ENCODE assay signal across 9 cellular contexts in the genomic region with DNA sequence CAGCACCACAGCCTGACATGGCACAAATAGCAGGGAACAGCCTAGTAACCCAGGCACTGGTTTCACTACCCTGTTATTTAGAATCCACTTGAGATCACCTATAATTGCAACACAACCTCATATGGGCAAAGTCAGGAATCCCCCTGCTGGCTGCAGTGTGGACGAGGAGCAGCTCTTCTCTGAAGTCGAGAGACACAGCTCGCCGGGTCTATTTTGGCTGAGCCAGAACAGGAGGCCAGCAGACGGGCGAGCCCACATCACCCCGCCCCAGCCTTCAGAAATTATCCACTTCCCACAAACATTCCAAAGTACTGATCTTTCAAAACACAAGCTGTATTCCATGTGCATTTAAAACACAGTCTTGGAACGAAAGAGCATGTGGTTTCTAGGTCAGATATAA.
DNase-seq lines count a peak whose midpoint lies in the region; ATAC-seq, FAIRE-seq and TF ChIP-seq lines count a peak whose summit lies in the region.
"Had no signal": no experiment of that assay in that cellular context is flagged by ENCODE, and none has a peak within 500 bp of the region (broad histone marks: within the 10 kb centered on the region; RNA-seq: fewer than 3 reads in every experiment).

No MANE protein-coding gene starts in this region.

- H3K36me3 Mint-ChIP-seq in CD4-positive, alpha-beta T cell (ENCODE audit: low read depth) = no peaks in the 10 kb centered on the region
- H3K36me3 Mint-ChIP-seq in activated CD8-positive, alpha-beta T cell treated with anti-CD3 and anti-CD28 coated beads, Interleukin-2, amount 10 ng/mL, durations not matched to agents 7 days and 5 days (ENCODE audit: low read depth) = no peaks in the 10 kb centered on the region

- H3K9me3 Mint-ChIP-seq in CD4-positive, alpha-beta T cell = no peaks in the 10 kb centered on the region
- no peaks in the 10 kb centered on the region for H3K9me3 Mint-ChIP-seq in activated CD8-positive, alpha-beta T cell treated with anti-CD3 and anti-CD28 coated beads, Interleukin-2, amount 10 ng/mL, durations not matched to agents 7 days and 5 days (ENCODE audit: insufficient read depth)
- H3K9me3 Mint-ChIP-seq: T-helper 1 cell treated with Interleukin-12 subunit alpha and Interleukin-12 subunit beta and Interleukin-4 antibody, amounts not matched to agents 30 μg/mL and 1 μg/mL, for 36 hours had no signal

- no peak overlapping the region for H3K27ac ChIP-seq in lower lobe of right lung
- no peak overlapping the region for H3K27ac ChIP-seq in CD4-positive, alpha-beta T cell (ENCODE audit: low read depth, low read length)

- DNase-seq in AG08395 (ENCODE audit: low spot score) (peak; percentile 92), M059J (ENCODE audit: low read depth) (peak; percentile 74), bronchial epithelial cell (ENCODE audit: low read depth) (peak; percentile 63), lower lobe of right lung (no peak), ureter (ENCODE audit: low spot score) (no peak)
- no peak for DNase-seq in CD4-positive, alpha-beta T cell
- no peak for DNase-seq in stimulated activated CD4-positive, alpha-beta T cell treated with anti-CD3 and anti-CD28 coated beads, Interleukin-4, amount 100 ng/mL, for 1 hour
- DNase-seq in activated CD8-positive, alpha-beta T cell treated with anti-CD3 and anti-CD28 coated beads, Interleukin-2, amount 10 ng/mL, durations not matched to agents 7 days and 5 days = no peak

- H3K27me3 ChIP-seq in bronchial epithelial cell (ENCODE audit: control insufficient read depth, insufficient read depth, low read length) (peaks cover 1% of the 10 kb centered on the region), lower lobe of right lung (ENCODE audit: low read depth) (peaks cover 16% of the 10 kb centered on the region)
- H3K27me3 ChIP-seq in CD4-positive, alpha-beta T cell (ENCODE audit: control insufficient read depth, insufficient read depth, low read length) = peaks cover 19% of the 10 kb centered on the region

- H3K4me1 Mint-ChIP-seq in CD4-positive, alpha-beta T cell (ENCODE audit: low read depth) = no peaks in the 10 kb centered on the region
- no peaks in the 10 kb centered on the region for H3K4me1 Mint-ChIP-seq in activated CD8-positive, alpha-beta T cell treated with anti-CD3 and anti-CD28 coated beads, Interleukin-2, amount 10 ng/mL, durations not matched to agents 7 days and 5 days (ENCODE audit: low read depth)

- H3K36me3 ChIP-seq in bronchial epithelial cell (ENCODE audit: control insufficient read depth, insufficient read depth, low read length) = no peaks in the 10 kb centered on the region
- H3K36me3 ChIP-seq in lower lobe of right lung = no peaks in the 10 kb centered on the region

- ATAC-seq in lower lobe of right lung = peak; percentile 49 to 62
- no peak for ATAC-seq in CD4-positive, alpha-beta T cell (ENCODE audit: poor library complexity)
- ATAC-seq in activated CD8-positive, alpha-beta T cell treated with anti-CD3 and anti-CD28 coated beads, Interleukin-2, amount 10 ng/mL, durations not matched to agents 7 days and 5 days = no peak

- H3K4me3 ChIP-seq in bronchial epithelial cell (ENCODE audit: low read depth, low read length) (no peak overlapping the region), lower lobe of right lung (no peak overlapping the region)

- CTCF ChIA-PET in CD4-positive, alpha-beta T cell (lab: Charles Lee) = no interaction called here
- CTCF ChIA-PET in activated CD8-positive, alpha-beta T cell treated with anti-CD3 and anti-CD28 coated beads, Interleukin-2, amount 10 ng/mL, durations not matched to agents 7 days and 5 days (lab: Charles Lee) = interaction anchor here (0.7 to 0.9 kb wide), 2 partner anchors 9 to 179 kb away, joined by 3 read pairs; a partner anchor contains a TSS

- peaks cover 53% of the 10 kb centered on the region for H3K27me3 Mint-ChIP-seq in CD4-positive, alpha-beta T cell
- H3K27me3 Mint-ChIP-seq in activated CD8-positive, alpha-beta T cell treated with anti-CD3 and anti-CD28 coated beads, Interleukin-2, amount 10 ng/mL, durations not matched to agents 7 days and 5 days (ENCODE audit: low read depth) = peaks cover 16% of the 10 kb centered on the region

- no peak overlapping the region for H3K27ac Mint-ChIP-seq in CD4-positive, alpha-beta T cell
- no peak overlapping the region for H3K27ac Mint-ChIP-seq in activated CD8-positive, alpha-beta T cell treated with anti-CD3 and anti-CD28 coated beads, Interleukin-2, amount 10 ng/mL, durations not matched to agents 7 days and 5 days
- H3K27ac Mint-ChIP-seq: T-helper 1 cell treated with Interleukin-12 subunit alpha and Interleukin-12 subunit beta and Interleukin-4 antibody, amounts not matched to agents 30 μg/mL and 1 μg/mL, for 36 hours had no signal

- H3K4me3 Mint-ChIP-seq in CD4-positive, alpha-beta T cell = no peak overlapping the region
- H3K4me3 Mint-ChIP-seq in activated CD8-positive, alpha-beta T cell treated with anti-CD3 and anti-CD28 coated beads, Interleukin-2, amount 10 ng/mL, durations not matched to agents 7 days and 5 days = no peak overlapping the region
- H3K4me3 Mint-ChIP-seq: T-helper 1 cell treated with Interleukin-12 subunit alpha and Interleukin-12 subunit beta and Interleukin-4 antibody, amounts not matched to agents 30 μg/mL and 1 μg/mL, for 36 hours had no signal

- H3K9me3 ChIP-seq in lower lobe of right lung = no peaks in the 10 kb centered on the region
- no peaks in the 10 kb centered on the region for H3K9me3 ChIP-seq in CD4-positive, alpha-beta T cell (ENCODE audit: control insufficient read depth, low read length)

- TF ChIP-seq CTCF in bronchial epithelial cell (IDR thresholded peaks at IDR 0.05; ENCODE audit: insufficient read depth, low read length, severe bottlenecking) = peak; percentile 12
- TF ChIP-seq CTCF in lower lobe of right lung (IDR thresholded peaks at IDR 0.05) = peak; percentile 20
- no peak for TF ChIP-seq CTCF in CD4-positive, alpha-beta T cell (IDR thresholded peaks at IDR 0.05)

- POLR2A ChIA-PET in CD4-positive, alpha-beta T cell (lab: Charles Lee) = no interaction called here
- POLR2A ChIA-PET in activated CD8-positive, alpha-beta T cell treated with anti-CD3 and anti-CD28 coated beads, Interleukin-2, amount 10 ng/mL, durations not matched to agents 7 days and 5 days (lab: Charles Lee) = no interaction called here

- no peaks in the 10 kb centered on the region for H3K4me1 ChIP-seq in lower lobe of right lung

- intact Hi-C loops in lower lobe of right lung (cut with DNase I) = no loop called here
- intact Hi-C loops in CD4-positive, alpha-beta T cell (cut with DNase I, micrococcal nuclease) = loop anchor here (10.0 kb wide), 2 partner anchors 184 to 864 kb away; a partner anchor contains a TSS

- FAIRE-seq in bronchial epithelial cell (lab: Jason Lieb, UNC) = no peak

Comparison
In these comparisons a context has a peak if more than half of its experiments do, and no peak if none do; other contexts are left out.
1. DNase-seq: peak in AG08395 (single experiment), M059J (single experiment) and bronchial epithelial cell (single experiment); none in lower lobe of right lung (single experiment), ureter (single experiment), CD4-positive, alpha-beta T cell (0 of 10), stimulated activated CD4-positive, alpha-beta T cell treated with anti-CD3 and anti-CD28 coated beads, Interleukin-4, amount 100 ng/mL, for 1 hour (single experiment) and activated CD8-positive, alpha-beta T cell treated with anti-CD3 and anti-CD28 coated beads, Interleukin-2, amount 10 ng/mL, durations not matched to agents 7 days and 5 days (single experiment).
2. ATAC-seq: peak in lower lobe of right lung (2 of 2); none in CD4-positive, alpha-beta T cell (single experiment) and activated CD8-positive, alpha-beta T cell treated with anti-CD3 and anti-CD28 coated beads, Interleukin-2, amount 10 ng/mL, durations not matched to agents 7 days and 5 days (single experiment).